Comparison of ENCODE assay signal across 24 cellular contexts in the genomic region with DNA sequence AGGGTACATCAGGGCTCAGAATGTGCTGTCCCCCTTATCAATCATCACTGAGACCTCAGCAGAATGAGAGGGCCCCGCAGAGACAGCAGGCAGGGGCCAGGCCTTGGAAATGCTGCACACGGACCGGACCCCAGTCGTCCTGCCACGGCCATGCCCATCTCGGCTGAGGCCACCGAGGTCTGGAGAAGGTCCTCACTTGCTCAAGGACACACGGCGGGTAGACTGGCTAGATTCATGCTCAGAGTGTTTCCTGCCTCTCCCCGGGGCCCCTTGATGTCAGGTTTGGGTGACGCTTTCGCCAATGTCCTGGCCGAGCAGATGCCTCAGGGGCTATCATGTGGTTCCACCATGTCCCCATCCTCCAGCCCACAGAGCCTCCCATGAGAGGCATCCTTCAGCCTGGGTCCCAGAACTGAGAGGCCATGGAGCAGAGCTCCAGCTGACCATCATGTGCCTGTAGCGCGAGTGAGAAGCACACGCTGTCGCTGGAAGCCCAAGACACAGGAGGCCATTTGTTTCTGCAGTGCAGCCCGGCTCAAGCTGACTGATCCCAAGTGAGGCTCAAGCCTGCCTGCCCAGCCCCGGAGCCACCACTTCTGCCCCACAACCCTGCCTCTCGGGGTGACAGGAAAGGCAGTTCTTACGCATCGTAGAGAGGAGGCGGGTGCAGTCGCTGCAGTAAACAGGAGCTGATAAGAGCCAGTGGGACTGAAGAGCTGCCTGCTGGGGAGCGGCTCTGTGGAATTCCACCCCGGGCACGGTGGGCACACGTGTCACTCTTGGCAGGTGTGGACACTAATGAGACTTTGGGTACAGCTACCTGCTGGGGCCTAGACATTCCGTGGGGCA. TPM values are rescaled to one million over a fixed set of nuclear protein-coding genes. Genes with fewer than 3 reads are reported as not detected.
A peak's percentile ranks its signal among the peaks of the same experiment; 100 is the strongest.
DNase-seq lines count a peak whose midpoint lies in the region; ATAC-seq, FAIRE-seq and TF ChIP-seq lines count a peak whose summit lies in the region.
"Had no signal": no experiment of that assay in that cellular context is flagged by ENCODE, and none has a peak within 500 bp of the region (broad histone marks: within the 10 kb centered on the region; RNA-seq: fewer than 3 reads in every experiment).

No MANE protein-coding gene starts in this region.

- in situ Hi-C loops in K562 (cut with MboI), result loop anchor here (10.0 kb wide), 2 partner anchors 93 to 263 kb away; partner anchors contain the start of gene ATP4B

- no peak overlapping the region for H3K4me3 Mint-ChIP-seq in activated T-cell treated with anti-CD3 and anti-CD28 coated beads, Interleukin-2, amount 50 U/mL, for 24 hours
- H3K4me3 Mint-ChIP-seq: GM23338, neural progenitor cell, T-helper 17 cell had no signal

- H4K20me1 ChIP-seq in K562 (replicated peaks; ENCODE audit: control insufficient read depth, insufficient read depth, low read length), result 0 out of 2 replicates have a peak, but pooled peaks cover 4% of the 10 kb centered on the region

- TF ChIP-seq EP300 in K562 (IDR thresholded peaks at IDR 0.05; ENCODE audit: low read length), result no peak

- 0 out of 2 replicates have a peak, but pooled peaks cover 2% of the 10 kb centered on the region for H3K9me3 ChIP-seq in K562 (replicated peaks; ENCODE audit: control insufficient read depth, insufficient read depth, low read depth, low read length)
- peaks cover 0 to 14% (median 4%) of the 10 kb centered on the region in 3 donors for H3K9me3 ChIP-seq in tibial artery
- H3K9me3 ChIP-seq: ascending aorta, BE2C had no signal

- TF ChIP-seq RAD21 in K562 (CRISPR knock-in tag; conservative IDR thresholded peaks at IDR 0.05 in 1 of 2, IDR thresholded peaks at IDR 0.05 in 1 of 2), result no peak

- H3K36me3 ChIP-seq in K562 (ENCODE audit: control insufficient read depth, insufficient read depth, low read length) (no peaks in the 10 kb centered on the region), tibial artery (no peaks in the 10 kb centered on the region)
- H3K36me3 ChIP-seq: ascending aorta, BE2C, left lung, neural progenitor cell, Peyer's patch had no signal

- H3K36me3 Mint-ChIP-seq in activated T-cell treated with anti-CD3 and anti-CD28 coated beads, Interleukin-2, amount 50 U/mL, for 24 hours (ENCODE audit: low read depth), result no peaks in the 10 kb centered on the region
- H3K36me3 Mint-ChIP-seq: neural progenitor cell had no signal

- no peak overlapping the region for H3K9ac ChIP-seq in K562 (ENCODE audit: insufficient read depth in 1 of 2, low read depth in 2 of 2, low read length in 2 of 2)
- H3K9ac ChIP-seq: neural progenitor cell had no signal

- H3K9me1 ChIP-seq in K562 (ENCODE audit: control insufficient read depth, insufficient read depth, low read length), result no peaks in the 10 kb centered on the region

- peaks cover 67% of the 10 kb centered on the region for H3K27me3 Mint-ChIP-seq in activated T-cell treated with anti-CD3 and anti-CD28 coated beads, Interleukin-2, amount 50 U/mL, for 24 hours

- H3K27ac Mint-ChIP-seq in activated T-cell treated with anti-CD3 and anti-CD28 coated beads, Interleukin-2, amount 50 U/mL, for 24 hours, result no peak overlapping the region
- H3K27ac Mint-ChIP-seq: activated naive CD4-positive, alpha-beta T cell treated with anti-CD3 and anti-CD28 coated beads, Interleukin-2, amount 50 U/mL, for 72 hours; GM23338; neural progenitor cell; T-helper 17 cell had no signal

- WGBS in K562 (ENCODE audit: insufficient coverage, low coverage, missing lambda C conversion rate), result 8% methylated on average over 21 of the region's 29 CpGs

- peak; percentile 22; the same call in 1 of the 3 replicates for ATAC-seq in K562
- ATAC-seq: A549; activated naive CD4-positive, alpha-beta T cell treated with anti-CD3 and anti-CD28 coated beads, Interleukin-2, amount 50 U/mL, for 72 hours; GM23338; left lung; T-helper 17 cell had no signal

- POLR2A ChIA-PET in K562 (lab: Yijun Ruan, JAX), result interaction anchor here (1.2 kb wide), 1 partner anchor 12 kb away, joined by 3 read pairs; no protein-coding TSS in a partner anchor

- intact Hi-C loops in K562 (cut with micrococcal nuclease) (no loop called here), tibial artery (cut with DNase I; ENCODE audit: low total_unique reads) (no loop called here)

- no peak overlapping the region for H3K4me3 ChIP-seq in K562
- no peak overlapping the region for H3K4me3 ChIP-seq in tibial artery
- H3K4me3 ChIP-seq: A549, ascending aorta, GM23338, left lung, neural progenitor cell, Peyer's patch, smooth muscle cell had no signal

- no TSS peak for BruUV-seq in K562 (replicated peaks; lab: Mats Ljungman, UMichigan)

- peaks cover 6% of the 10 kb centered on the region for H3K4me1 Mint-ChIP-seq in activated T-cell treated with anti-CD3 and anti-CD28 coated beads, Interleukin-2, amount 50 U/mL, for 24 hours (ENCODE audit: low read depth)
- H3K4me1 Mint-ChIP-seq: GM23338 had no signal

- FAIRE-seq in K562 (lab: Jason Lieb, UNC), result no peak
- FAIRE-seq: A549, GM12891 had no signal

- no peak overlapping the region for H2AFZ ChIP-seq in K562 (ENCODE audit: low read depth, low read length)
- H2AFZ ChIP-seq: GM23338, neural progenitor cell had no signal

- peaks cover 8% of the 10 kb centered on the region for H3K9me3 Mint-ChIP-seq in activated T-cell treated with anti-CD3 and anti-CD28 coated beads, Interleukin-2, amount 50 U/mL, for 24 hours

- TF ChIP-seq CTCF in K562 (IDR thresholded peaks at IDR 0.05 in 2 of 3, conservative IDR thresholded peaks at IDR 0.05 in 1 of 3; ENCODE audit: insufficient read depth in 2 of 3, low read depth in 1 of 3, low read length in 3 of 3), result no peak
- TF ChIP-seq CTCF in tibial artery (IDR thresholded peaks at IDR 0.05), result no peak

- H3K27ac ChIP-seq in K562 (ENCODE audit: extremely low read depth, low read depth, low read length), result no peak overlapping the region
- H3K27ac ChIP-seq in tibial artery, result no peak overlapping the region
- H3K27ac ChIP-seq: A549, ascending aorta, left lung, neural progenitor cell, Peyer's patch had no signal

- no peak for TF ChIP-seq POLR2A in K562 (conservative IDR thresholded peaks at IDR 0.05)

- peaks cover 0 to 9% of the 10 kb centered on the region in 2 experiments; a peak in 2 of 5 replicates for H3K4me1 ChIP-seq in K562 (replicated peaks in 1 of 2; ENCODE audit: control insufficient read depth in 2 of 2, insufficient read depth in 2 of 2, low read length in 2 of 2)
- H3K4me1 ChIP-seq in tibial artery, result peaks cover 0 to 4% (median 0%) of the 10 kb centered on the region in 4 donors
- H3K4me1 ChIP-seq: A549, ascending aorta, BE2C, left lung, neural progenitor cell, Peyer's patch had no signal

- CTCF ChIA-PET in K562 (lab: Yijun Ruan, JAX; ENCODE audit: low intra/inter-chr PET ratio), result no interaction called here

- DNase-seq in activated T-cell treated with anti-CD3 and anti-CD28 coated beads, Interleukin-2, amount 50 U/mL, for 24 hours, result peak; percentile 17
- DNase-seq in activated T-cell treated with anti-CD3 and anti-CD28 coated beads, Interleukin-2, amount 50 U/mL, for 1 hour, result no peak
- DNase-seq in K562 (ENCODE audit: extremely low read depth in 1 of 4, low spot score in 3 of 4) (no peak), mesenteric fat pad (ENCODE audit: low spot score) (peak; percentile 79), tibial artery (peak; percentile 17 to 56), SIG-M5 treated with dmso at 0.1 percent for 504 hours (lab: John Stamatoyannopoulos, UW; ENCODE audit: unreplicated experiment) (no peak), NCI-H128 (lab: John Stamatoyannopoulos, UW; ENCODE audit: unreplicated experiment) (no peak), AG20443 (ENCODE audit: low spot score) (no peak)
- DNase-seq: BE2C; left lung; NCI-H1417; NCI-H510A treated with DMSO at 0.1 percent for 48 hours; stimulated activated CD4-positive, alpha-beta T cell treated with anti-CD3 and anti-CD28 coated beads, Interleukin-2, amount 100 ng/mL, for 48 hours; stimulated activated naive CD4-positive, alpha-beta T cell treated with Interleukin-2 at 50 U/mL for 16 hours; T-helper 17 cell; trophoblast cell had no signal

- no peaks in the 10 kb centered on the region for H3K79me2 ChIP-seq in K562 (ENCODE audit: control insufficient read depth, insufficient read depth, low read length)

- H3K27me3 ChIP-seq in K562 (ENCODE audit: control insufficient read depth in 2 of 2, insufficient read depth in 2 of 2, low read length in 2 of 2) (peaks cover 27 to 86% of the 10 kb centered on the region in 2 experiments; a peak in 4 of 5 replicates), tibial artery (peaks cover 0 to 7% of the 10 kb centered on the region in 2 donors)
- H3K27me3 ChIP-seq: ascending aorta, neural progenitor cell had no signal

- H3K4me2 ChIP-seq in K562 (ENCODE audit: insufficient read depth, low read length), result no peak overlapping the region
- H3K4me2 ChIP-seq: A549, GM23338, neural progenitor cell, smooth muscle cell had no signal

RNA-seq across cellular contexts. Expression of gene GAS6, which starts 53.9 kb away (rescaled TPM):
- 18.0 and 37.2 TPM in 2 replicates for total RNA-seq in K562 (2011; cell fraction: chromatin; rRNA removed; ENCODE audit: low replicate concordance)
- 25.2 and 27.5 TPM in 2 replicates for total RNA-seq in K562 (2011; cell fraction: nucleolus; rRNA removed)
- total RNA-seq in K562 (2011; cell fraction: nucleoplasm; rRNA removed), result 19.7 and 20.2 TPM in 2 replicates
- total RNA-seq in K562 (2014; rRNA removed), result 8.4 and 8.8 TPM in 2 replicates
- total RNA-seq in K562 (2014; rRNA removed; fragmentation: Illumina TruSeq; extraction: Trizol), result 0.99 and 1.7 TPM in 2 replicates
- total RNA-seq in K562 (2015; rRNA removed; fragmentation: Illumina TruSeq; extraction: Trizol), result 4.2 and 4.6 TPM in 2 replicates
- total RNA-seq in K562 (2021), result 9.6 and 9.7 TPM in 2 replicates
- 4.9 and 8.8 TPM in 2 replicates for polyA plus RNA-seq in K562 (2011; rRNA removed)
- polyA plus RNA-seq in K562 (2011; cell fraction: cytosol; rRNA removed), result 9.4 and 10.6 TPM in 2 replicates
- 24.5 and 26.4 TPM in 2 replicates for polyA plus RNA-seq in K562 (2011; cell fraction: nucleus; rRNA removed)
- 10.4 and 26.9 TPM in 2 replicates for polyA plus RNA-seq in K562 (2012)
- 4.4 and 6.1 TPM in 2 replicates for polyA plus RNA-seq in K562 (2014; fragmentation: Illumina TruSeq; extraction: Trizol)
- polyA plus RNA-seq in K562 (2014; fragmentation: Nextera tagmentation; extraction: Ambion mirVana), result under 1 TPM in 1 of 2 experiments, not detected in 1; 0.14 TPM
- 9.7 and 10.9 TPM in 2 replicates for polyA plus RNA-seq in K562 (2014; rRNA removed)
- polyA minus RNA-seq in K562 (2011; rRNA and poly(A)+ RNA removed), result 2.0 and 2.2 TPM in 2 replicates
- 2.3 and 4.6 TPM in 2 replicates for polyA minus RNA-seq in K562 (2011; cell fraction: cytosol; rRNA and poly(A)+ RNA removed)
- polyA minus RNA-seq in K562 (2011; cell fraction: nucleus; rRNA and poly(A)+ RNA removed), result 2.8 and 4.3 TPM in 2 replicates
- 88.6 TPM for total RNA-seq in mesenteric fat pad

RNA-seq across cellular contexts. Expression of gene C13orf46, which starts 56.1 kb away (rescaled TPM):
- total RNA-seq in K562 (2011; cell fraction: chromatin; rRNA removed; ENCODE audit: low replicate concordance), result 0.26 and 0.49 TPM in 2 replicates
- 0.13 and 0.33 TPM in 2 replicates for total RNA-seq in K562 (2011; cell fraction: nucleolus; rRNA removed)
- 0.22 and 0.23 TPM in 2 replicates for total RNA-seq in K562 (2011; cell fraction: nucleoplasm; rRNA removed)
- total RNA-seq in K562 (2014; rRNA removed) (0.05 TPM in 1 of 2 replicates, not detected in the other), K562 (2014; rRNA removed; fragmentation: Illumina TruSeq; extraction: Trizol) (not detected in 2 replicates), K562 (2015; rRNA removed; fragmentation: Illumina TruSeq; extraction: Trizol) (0.04 TPM in 1 of 2 replicates, not detected in the other), K562 (2021) (0.13 and 0.24 TPM in 2 replicates), mesenteric fat pad (2.5 TPM)
- polyA plus RNA-seq in K562 (2011; rRNA removed) (not detected in 2 replicates), K562 (2014; fragmentation: Illumina TruSeq; extraction: Trizol) (0.06 and 0.10 TPM in 2 replicates), K562 (2014; fragmentation: Nextera tagmentation; extraction: Ambion mirVana) (not detected), K562 (2014; rRNA removed) (0.05 TPM in 2 replicates)
- polyA plus RNA-seq in K562 (2011; cell fraction: cytosol; rRNA removed), result 0.03 and 0.06 TPM in 2 replicates
- polyA plus RNA-seq in K562 (2011; cell fraction: nucleus; rRNA removed), result 0.11 TPM in 2 replicates
- polyA plus RNA-seq in K562 (2012), result 0.13 and 0.36 TPM in 2 replicates
- polyA minus RNA-seq in K562 (2011; rRNA and poly(A)+ RNA removed), result not detected in 2 replicates
- polyA minus RNA-seq in K562 (2011; cell fraction: cytosol; rRNA and poly(A)+ RNA removed), result not detected in 2 replicates
- 0.11 TPM in 1 of 2 replicates, not detected in the other for polyA minus RNA-seq in K562 (2011; cell fraction: nucleus; rRNA and poly(A)+ RNA removed)

Comparison
In these comparisons a context has a peak if more than half of its experiments do, and no peak if none do; other contexts are left out.
1. DNase-seq: peak in activated T-cell treated with anti-CD3 and anti-CD28 coated beads, Interleukin-2, amount 50 U/mL, for 24 hours (single experiment), mesenteric fat pad (single experiment) and tibial artery (2 of 2); none in activated T-cell treated with anti-CD3 and anti-CD28 coated beads, Interleukin-2, amount 50 U/mL, for 1 hour (single experiment), K562 (0 of 4), SIG-M5 treated with dmso at 0.1 percent for 504 hours (single experiment), NCI-H128 (single experiment) and AG20443 (single experiment).